8 cellular contexts compared by ENCODE assay signal in the genomic region with DNA sequence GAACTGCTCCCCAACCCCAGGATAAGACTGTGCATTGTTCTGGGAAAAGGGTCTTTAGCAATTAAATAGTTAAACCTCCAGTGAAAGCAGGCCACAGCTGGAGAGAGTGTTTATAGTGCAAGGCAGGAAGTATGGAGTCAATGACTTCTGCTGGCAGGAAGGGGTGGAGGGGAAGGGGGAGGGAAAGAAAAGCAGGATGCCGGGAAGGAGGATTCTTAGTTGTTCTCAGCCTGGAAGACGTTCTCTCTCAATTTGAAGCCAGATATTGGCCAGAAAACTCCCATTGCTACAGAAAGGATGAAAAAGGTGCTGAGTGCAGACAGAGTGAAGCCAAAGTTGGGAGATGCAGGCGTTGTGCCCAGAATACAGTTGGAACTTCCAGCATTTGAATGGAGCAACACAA. TPM values are rescaled to one million over a fixed set of nuclear protein-coding genes. Genes with fewer than 3 reads are reported as not detected.
DNase-seq lines count a peak whose midpoint lies in the region; ATAC-seq and TF ChIP-seq lines count a peak whose summit lies in the region.

No MANE protein-coding gene starts in this region.

- no peaks in the 10 kb centered on the region for H3K27me3 ChIP-seq in BE2C
- no peaks in the 10 kb centered on the region for H3K27me3 ChIP-seq in aorta (ENCODE audit: control insufficient read depth in 1 of 2, insufficient read depth in 2 of 2, low read length in 1 of 2)

- intact Hi-C loops in aorta (cut with DNase I) = no loop called here

- no peak for TF ChIP-seq CTCF in BE2C (IDR thresholded peaks at IDR 0.05; ENCODE audit: low read depth, low read length)
- TF ChIP-seq CTCF in GM13976 (IDR thresholded peaks at IDR 0.05; ENCODE audit: borderline replicate concordance, control extremely low read depth, extremely low read depth, insufficient read depth, missing control alignments) = no peak

- DNase-seq in BE2C (peak; percentile 41), NCI-H2081 treated with DMSO at 0.1 percent for 48 hours (lab: John Stamatoyannopoulos, UW) (peak; percentile 72), dermis blood vessel endothelial cell (peak; percentile 80), medulla oblongata (ENCODE audit: extremely low spot score) (peak; percentile 60), aorta (peak in 1 of 2 donors; percentile 67), GM13976 (ENCODE audit: low spot score) (no peak)

- 0 to 2% methylated on average over 3 of the region's 3 CpGs for WGBS in aorta, 2 donors

- ATAC-seq in aorta (ENCODE audit: low FRiP score) (peak; percentile 94), GM21360 (IDR thresholded peaks at IDR 0.05; ENCODE audit: unreplicated experiment) (no peak), HG02840 (IDR thresholded peaks at IDR 0.05; ENCODE audit: low FRiP score, unreplicated experiment) (no peak)

- peak overlapping the region in 1 of 2 donors; percentile 48 for H3K27ac ChIP-seq in aorta (ENCODE audit: low read depth in 1 of 2, low read length in 2 of 2)

- H3K4me3 ChIP-seq in BE2C (ENCODE audit: low read depth, low read length) (no peak overlapping the region), aorta (ENCODE audit: low read length in 2 of 2) (no peak overlapping the region)

- H3K9me3 ChIP-seq in BE2C = no peaks in the 10 kb centered on the region
- H3K9me3 ChIP-seq in aorta (ENCODE audit: control insufficient read depth, low read length) = no peaks in the 10 kb centered on the region

- in situ Hi-C loops in GM13976 (cut with MboI; ENCODE audit: low sequenced_read_pairs, unreplicated experiment) = no loop called here

- H3K4me1 ChIP-seq in BE2C = peaks cover 11% of the 10 kb centered on the region
- H3K4me1 ChIP-seq in aorta (ENCODE audit: control insufficient read depth in 1 of 2, insufficient read depth in 2 of 2, low read length in 2 of 2) = no peaks in the 10 kb centered on the region

- no peaks in the 10 kb centered on the region for H3K36me3 ChIP-seq in BE2C
- H3K36me3 ChIP-seq in aorta (ENCODE audit: control insufficient read depth in 1 of 2, insufficient read depth in 2 of 2, low read length in 1 of 2) = no peaks in the 10 kb centered on the region

RNA-seq across cellular contexts. Expression of a gene that starts 35.7 kb away (rescaled TPM):
- polyA plus RNA-seq in BE2C (2012; ENCODE audit: insufficient read depth, insufficient read length, low read depth) = 84.5 TPM
- total RNA-seq in dermis blood vessel endothelial cell = 73.7 and 75.9 TPM in 2 replicates
- 10 to 100 TPM; 22.5 to 24.8 TPM for total RNA-seq in aorta
- polyA plus RNA-seq in aorta = 10 to 100 TPM; 22.9 to 35.4 TPM
